Comparison of ENCODE assay signal across 13 cellular contexts in the genomic region with DNA sequence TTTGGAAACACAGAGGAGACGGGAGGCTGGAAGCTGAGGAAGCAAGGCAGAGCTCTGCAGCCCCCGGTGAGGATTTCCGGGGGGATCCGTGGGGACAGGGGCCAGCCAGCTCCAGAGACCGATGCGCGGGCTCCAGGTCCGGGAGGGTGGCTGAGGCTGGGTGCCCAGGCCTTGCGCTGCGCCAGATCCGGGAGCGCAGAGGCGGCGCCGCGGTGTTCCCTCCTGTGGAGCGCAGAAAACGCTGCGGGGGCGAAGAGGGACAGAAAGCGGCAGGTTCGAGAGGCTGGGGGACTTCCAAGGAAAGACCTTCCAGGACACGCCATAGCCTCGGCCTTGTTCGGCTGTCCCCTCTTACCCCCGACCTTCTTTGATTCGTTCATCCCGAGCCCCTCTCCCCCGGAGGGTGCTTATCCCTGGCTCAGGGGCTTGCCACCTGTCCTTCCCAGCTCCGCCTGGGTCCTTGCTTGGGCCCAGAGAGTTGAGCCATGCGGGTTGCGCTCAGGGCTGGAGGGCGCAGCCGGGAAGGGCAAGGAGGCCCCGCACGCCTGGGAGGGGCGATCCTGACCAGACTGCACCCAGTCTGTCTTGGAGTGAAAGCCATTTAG. TPM values are rescaled to one million over a fixed set of nuclear protein-coding genes. Genes with fewer than 3 reads are reported as not detected.
DNase-seq lines count a peak whose midpoint lies in the region; TF ChIP-seq lines count a peak whose summit lies in the region.
"Had no signal": no experiment of that assay in that cellular context is flagged by ENCODE, and none has a peak within 500 bp of the region (broad histone marks: within the 10 kb centered on the region; RNA-seq: fewer than 3 reads in every experiment).

No MANE protein-coding gene starts in this region.

- POLR2A ChIA-PET in GM10248 (lab: Yijun Ruan, JAX): no interaction called here

- H3K36me3 Mint-ChIP-seq in brain: no peaks in the 10 kb centered on the region
- H3K36me3 Mint-ChIP-seq: activated naive CD4-positive, alpha-beta T cell treated with anti-CD3 and anti-CD28 coated beads, Interleukin-2, amount 50 U/mL, for 24 hours; naive thymus-derived CD8-positive, alpha-beta T cell had no signal

- TF ChIP-seq CTCF in brain (conservative IDR thresholded peaks at IDR 0.05) (no peak), GM10248 (IDR thresholded peaks at IDR 0.05; ENCODE audit: control extremely low read depth, extremely low read depth, low read depth, missing control alignments) (no peak)

- DNase-seq in NCI-H2171 treated with DMSO at 0.1 percent for 48 hours (lab: John Stamatoyannopoulos, UW) (peak; percentile 54), NCI-H2171 (lab: John Stamatoyannopoulos, UW) (no peak), iPS-NIHi7 (ENCODE audit: extremely low spot score) (peak; percentile 18), skeletal muscle cell (ENCODE audit: low read depth) (no peak), GM10248 (ENCODE audit: extremely low spot score) (no peak), SIG-M5 treated with dmso at 0.1 percent for 504 hours (lab: John Stamatoyannopoulos, UW; ENCODE audit: unreplicated experiment) (no peak), NCI-H345 (lab: John Stamatoyannopoulos, UW) (no peak)
- DNase-seq: activated CD8-positive, alpha-beta memory T cell treated with anti-CD3 and anti-CD28 coated beads for 24 hours; GM23248; naive thymus-derived CD8-positive, alpha-beta T cell; T-helper 9 cell had no signal

- H3K4me3 ChIP-seq in skeletal muscle cell (ENCODE audit: low read depth, low read length): peak overlapping the region; percentile 29
- H3K4me3 ChIP-seq: GM23248 had no signal

- H3K9me3 Mint-ChIP-seq in brain: peaks cover 0 to 8% (median 0%) of the 10 kb centered on the region in 5 experiments
- H3K9me3 Mint-ChIP-seq: activated naive CD4-positive, alpha-beta T cell treated with anti-CD3 and anti-CD28 coated beads, Interleukin-2, amount 50 U/mL, for 24 hours had no signal

- H3K4me1 Mint-ChIP-seq in brain: peaks cover 10% of the 10 kb centered on the region
- H3K4me1 Mint-ChIP-seq: activated naive CD4-positive, alpha-beta T cell treated with anti-CD3 and anti-CD28 coated beads, Interleukin-2, amount 50 U/mL, for 24 hours had no signal

- peak overlapping the region; percentile 79 to 85 (median 84) for H3K4me3 Mint-ChIP-seq in brain

- H3K27ac Mint-ChIP-seq in brain: peak overlapping the region in 3 of 5 experiments; percentile 51 to 78 (median 55)
- H3K27ac Mint-ChIP-seq: activated naive CD4-positive, alpha-beta T cell treated with anti-CD3 and anti-CD28 coated beads, Interleukin-2, amount 50 U/mL, for 24 hours; naive thymus-derived CD8-positive, alpha-beta T cell had no signal

- peaks cover 83% of the 10 kb centered on the region for H3K27me3 Mint-ChIP-seq in brain

- CTCF ChIA-PET in GM10248 (lab: Yijun Ruan, JAX): interaction anchor here (3.5 kb wide), 1 partner anchor 553 kb away, joined by 15 read pairs; no protein-coding TSS in a partner anchor

RNA-seq across cellular contexts. Expression of a gene that starts 0.7 kb away (rescaled TPM):
- 38.5 TPM for polyA plus RNA-seq in brain (ENCODE audit: insufficient read depth, low read depth, low replicate concordance)
- polyA plus RNA-seq: GM23248; naive thymus-derived CD8-positive, alpha-beta T cell had no signal

Comparison
In these comparisons a context has a peak if more than half of its experiments do, and no peak if none do; other contexts are left out.
1. DNase-seq: peak in NCI-H2171 treated with DMSO at 0.1 percent for 48 hours (single experiment) and iPS-NIHi7 (single experiment); none in NCI-H2171 (single experiment), skeletal muscle cell (single experiment), GM10248 (single experiment), SIG-M5 treated with dmso at 0.1 percent for 504 hours (single experiment) and NCI-H345 (single experiment).